21 cellular contexts compared by ENCODE assay signal in genomic region chr11:119249671-119250010, GRCh38. TPM values are rescaled to one million over a fixed set of nuclear protein-coding genes. Genes with fewer than 3 reads are reported as not detected.
DNase-seq lines count a peak whose midpoint lies in the region; ATAC-seq lines count a peak whose summit lies in the region.
"Had no signal": no experiment of that assay in that cellular context is flagged by ENCODE, and none has a peak within 500 bp of the region (broad histone marks: within the 10 kb centered on the region; RNA-seq: fewer than 3 reads in every experiment).

No MANE protein-coding gene starts in this region.

- H3K9ac ChIP-seq in muscle layer of colon (ENCODE audit: low read length) = no peak overlapping the region
- H3K9ac ChIP-seq: BLaER1 treated with 17β-estradiol and CSF1 and Interleukin-3, amounts not matched to agents 10 nM and 100 nM had no signal

- peaks cover 50% of the 10 kb centered on the region for H3K4me1 Mint-ChIP-seq in activated T-cell treated with anti-CD3 and anti-CD28 coated beads, Interleukin-2, amount 50 U/mL, for 4 hours (ENCODE audit: low read depth)
- H3K4me1 Mint-ChIP-seq in activated naive CD8-positive, alpha-beta T cell treated with anti-CD3 and anti-CD28 coated beads, Interleukin-2, amount 50 U/mL, for 24 hours = peaks cover 43% of the 10 kb centered on the region
- peaks cover 16 to 29% of the 10 kb centered on the region in 2 donors for H3K4me1 Mint-ChIP-seq in immature natural killer cell
- H3K4me1 Mint-ChIP-seq: nephron had no signal

- no peaks in the 10 kb centered on the region for H3K27me3 ChIP-seq in muscle layer of colon (ENCODE audit: control insufficient read depth in 1 of 2, insufficient read depth in 2 of 2, low read length in 2 of 2)
- H3K27me3 ChIP-seq: BLaER1 treated with 17β-estradiol and CSF1 and Interleukin-3, amounts not matched to agents 10 nM and 100 nM; MG63 had no signal

- H3K27ac ChIP-seq in muscle layer of colon (ENCODE audit: low read depth, low read length) = peak overlapping the region; percentile 63
- H3K27ac ChIP-seq: BLaER1 treated with 17β-estradiol and CSF1 and Interleukin-3, amounts not matched to agents 10 nM and 100 nM had no signal

- ATAC-seq in activated T-cell treated with anti-CD3 and anti-CD28 coated beads, Interleukin-2, amount 50 U/mL, for 4 hours = peak; percentile 66 to 71
- peak; percentile 57 for ATAC-seq in activated naive CD8-positive, alpha-beta T cell treated with anti-CD3 and anti-CD28 coated beads, Interleukin-2, amount 50 U/mL, for 24 hours
- ATAC-seq in GM18858 (IDR thresholded peaks at IDR 0.05; ENCODE audit: unreplicated experiment) = no peak
- ATAC-seq: left colon, sciatic nerve had no signal

- H3K27me3 Mint-ChIP-seq in activated T-cell treated with anti-CD3 and anti-CD28 coated beads, Interleukin-2, amount 50 U/mL, for 4 hours (ENCODE audit: low read depth) = no peaks in the 10 kb centered on the region
- H3K27me3 Mint-ChIP-seq in activated naive CD8-positive, alpha-beta T cell treated with anti-CD3 and anti-CD28 coated beads, Interleukin-2, amount 50 U/mL, for 24 hours = no peaks in the 10 kb centered on the region
- no peaks in the 10 kb centered on the region for H3K27me3 Mint-ChIP-seq in immature natural killer cell (ENCODE audit: low read depth in 3 of 3)

- peaks cover 8% of the 10 kb centered on the region for H3K36me3 Mint-ChIP-seq in activated T-cell treated with anti-CD3 and anti-CD28 coated beads, Interleukin-2, amount 50 U/mL, for 4 hours (ENCODE audit: insufficient read depth)
- H3K36me3 Mint-ChIP-seq in activated naive CD8-positive, alpha-beta T cell treated with anti-CD3 and anti-CD28 coated beads, Interleukin-2, amount 50 U/mL, for 24 hours (ENCODE audit: low read depth) = peaks cover 12% of the 10 kb centered on the region
- peaks cover 0 to 5% (median 4%) of the 10 kb centered on the region in 3 donors for H3K36me3 Mint-ChIP-seq in immature natural killer cell

- H3K9me3 ChIP-seq in muscle layer of colon (ENCODE audit: low read length) = no peaks in the 10 kb centered on the region
- H3K9me3 ChIP-seq: MG63 had no signal

- no peaks in the 10 kb centered on the region for H3K36me3 ChIP-seq in muscle layer of colon (ENCODE audit: insufficient read depth, low read length)

- H3K27ac Mint-ChIP-seq in activated naive CD8-positive, alpha-beta T cell treated with anti-CD3 and anti-CD28 coated beads, Interleukin-2, amount 50 U/mL, for 24 hours = peak overlapping the region; percentile 28
- H3K27ac Mint-ChIP-seq in immature natural killer cell = no peak overlapping the region

- no peaks in the 10 kb centered on the region for H3K9me3 Mint-ChIP-seq in activated T-cell treated with anti-CD3 and anti-CD28 coated beads, Interleukin-2, amount 50 U/mL, for 4 hours
- H3K9me3 Mint-ChIP-seq in activated naive CD8-positive, alpha-beta T cell treated with anti-CD3 and anti-CD28 coated beads, Interleukin-2, amount 50 U/mL, for 24 hours = no peaks in the 10 kb centered on the region
- no peaks in the 10 kb centered on the region for H3K9me3 Mint-ChIP-seq in immature natural killer cell
- H3K9me3 Mint-ChIP-seq: nephron had no signal

- H3K4me3 Mint-ChIP-seq in activated T-cell treated with anti-CD3 and anti-CD28 coated beads, Interleukin-2, amount 50 U/mL, for 4 hours = no peak overlapping the region
- no peak overlapping the region for H3K4me3 Mint-ChIP-seq in activated naive CD8-positive, alpha-beta T cell treated with anti-CD3 and anti-CD28 coated beads, Interleukin-2, amount 50 U/mL, for 24 hours
- H3K4me3 Mint-ChIP-seq in immature natural killer cell = peak overlapping the region in 1 of 5 donors; percentile 19
- H3K4me3 Mint-ChIP-seq: nephron had no signal

- no peak overlapping the region for H3K4me3 ChIP-seq in muscle layer of colon (ENCODE audit: low read depth in 1 of 2, low read length in 2 of 2)
- H3K4me3 ChIP-seq: BLaER1 treated with 17β-estradiol and CSF1 and Interleukin-3, amounts not matched to agents 10 nM and 100 nM; MG63 had no signal

- DNase-seq in activated T-cell treated with anti-CD3 and anti-CD28 coated beads, Interleukin-2, amount 50 U/mL, for 4 hours = no peak
- no peak for DNase-seq in activated T-cell treated with anti-CD3 and anti-CD28 coated beads, Interleukin-2, amount 50 U/mL, for 1 hour
- DNase-seq in HT1080 (ENCODE audit: low read depth) (peak; percentile 76), NCI-H345 (lab: John Stamatoyannopoulos, UW) (no peak), immature natural killer cell (no peak)
- DNase-seq in activated naive CD8-positive, alpha-beta T cell treated with anti-CD3 and anti-CD28 coated beads, Interleukin-2, amount 50 U/mL, for 24 hours = no peak
- DNase-seq: ACHN; activated effector memory CD4-positive, alpha-beta T cell treated with Interleukin-2 at 50 U/mL for 16 hours; aorta; effector CD8-positive, alpha-beta T cell; left colon; MG63; NCI-H1436; NCI-H2171 treated with DMSO at 0.1 percent for 48 hours; SHP77; T-helper 2 cell had no signal

- H3K4me1 ChIP-seq in muscle layer of colon (ENCODE audit: insufficient read depth, low read length) = peaks cover 8% of the 10 kb centered on the region

RNA-seq across cellular contexts. Expression of gene CBL, which starts 43.5 kb away (rescaled TPM):
- total RNA-seq in activated T-cell treated with anti-CD3 and anti-CD28 coated beads, Interleukin-2, amount 50 U/mL, for 4 hours = 10 to 100 TPM; 18.7 to 19.6 (median 19.5) TPM
- total RNA-seq in HT1080 (2014; rRNA removed; shearing (Covaris generic)) = 9.3 and 12.0 TPM in 2 replicates
- 11.4 and 15.4 TPM in 2 replicates for polyA plus RNA-seq in HT1080 (2015; cell fraction: cytosol; rRNA removed)
- 13.1 and 14.8 TPM in 2 replicates for polyA plus RNA-seq in HT1080 (2015; cell fraction: nucleus; rRNA removed)
- polyA plus RNA-seq in immature natural killer cell = 1 to 10 TPM; 1.1 to 9.6 (median 5.0) TPM
